8 cellular contexts compared by ENCODE assay signal in the genomic region with DNA sequence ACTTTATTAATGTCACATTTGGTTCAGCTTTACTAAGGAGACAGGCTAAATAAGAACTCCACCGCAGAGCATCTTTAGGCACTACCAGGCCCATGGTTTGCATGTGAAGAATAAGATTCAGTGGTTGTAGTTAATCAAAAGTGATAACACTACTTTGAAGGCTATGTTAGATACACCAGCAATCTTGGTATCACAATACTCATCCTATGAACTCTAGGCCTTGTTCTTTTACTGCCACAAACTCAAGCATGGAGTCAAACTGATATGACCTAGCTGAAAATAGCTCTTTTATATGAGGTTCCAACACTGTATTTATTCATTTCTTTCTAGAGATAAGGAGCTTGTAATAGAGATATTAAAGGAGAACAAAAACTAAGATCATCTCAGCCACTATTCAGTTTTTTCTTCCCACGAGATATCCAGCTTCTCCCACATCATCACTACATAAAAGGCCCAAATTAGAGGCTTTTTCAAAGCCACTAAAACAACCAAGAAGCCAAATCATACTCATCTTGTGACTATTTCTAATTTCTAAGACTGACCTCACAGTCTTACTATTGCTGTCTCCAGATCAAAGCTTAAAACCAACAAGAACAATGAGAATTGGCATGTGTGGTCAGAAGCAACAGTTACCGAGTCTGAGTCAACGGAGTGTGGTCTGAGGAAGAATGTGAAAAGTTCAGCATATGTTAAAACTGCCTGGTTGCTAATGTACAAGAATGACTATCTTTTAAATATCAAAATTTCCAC. TPM values are rescaled to one million over a fixed set of nuclear protein-coding genes. Genes with fewer than 3 reads are reported as not detected.
DNase-seq lines count a peak whose midpoint lies in the region; ATAC-seq, FAIRE-seq and TF ChIP-seq lines count a peak whose summit lies in the region.

No MANE protein-coding gene starts in this region.

- no peak for TF ChIP-seq CTCF in AG09309 (IDR thresholded peaks at IDR 0.05; ENCODE audit: control insufficient read depth, insufficient read depth, low read depth, low read length, missing control alignments)
- TF ChIP-seq CTCF in GM20000 (IDR thresholded peaks at IDR 0.05; ENCODE audit: extremely low read depth, missing control alignments) = no peak
- TF ChIP-seq CTCF in bronchial epithelial cell (IDR thresholded peaks at IDR 0.05; ENCODE audit: insufficient read depth, low read length, severe bottlenecking) = no peak

- peak; percentile 88 for DNase-seq in AG09309 (ENCODE audit: low read depth)
- DNase-seq in GM20000 (ENCODE audit: low spot score) = peak; percentile 45
- peak; percentile 70 for DNase-seq in bronchial epithelial cell (ENCODE audit: low read depth)
- no peak for DNase-seq in HuH-7 (ENCODE audit: low spot score)
- no peak for DNase-seq in activated gamma-delta T cell (lab: John Stamatoyannopoulos, UW)
- no peak for DNase-seq in cerebellar cortex (ENCODE audit: low spot score)
- no peak for DNase-seq in RPMI8226

- no peak for FAIRE-seq in bronchial epithelial cell (lab: Jason Lieb, UNC)

- peak; percentile 79 for ATAC-seq in HG03460 (IDR thresholded peaks at IDR 0.05; ENCODE audit: unreplicated experiment)

- H3K4me3 ChIP-seq in AG09309 (ENCODE audit: control insufficient read depth, low read depth, low read length) (no peak overlapping the region), bronchial epithelial cell (ENCODE audit: low read depth, low read length) (no peak overlapping the region)

- H3K27me3 ChIP-seq in bronchial epithelial cell (ENCODE audit: control insufficient read depth, insufficient read depth, low read length) = no peaks in the 10 kb centered on the region

- H3K36me3 ChIP-seq in bronchial epithelial cell (ENCODE audit: control insufficient read depth, insufficient read depth, low read length) = no peaks in the 10 kb centered on the region

RNA-seq across cellular contexts. Expression of a gene that starts 25.1 kb away (rescaled TPM):
- total RNA-seq in bronchial epithelial cell = not detected in 2 replicates

Comparison
In these comparisons a context has a peak if more than half of its experiments do, and no peak if none do; other contexts are left out.
1. DNase-seq: peak in AG09309 (single experiment), GM20000 (single experiment) and bronchial epithelial cell (single experiment); none in HuH-7 (single experiment), activated gamma-delta T cell (single experiment), cerebellar cortex (single experiment) and RPMI8226 (single experiment).